ENCODE assay signal across 8 cellular contexts in the genomic region with DNA sequence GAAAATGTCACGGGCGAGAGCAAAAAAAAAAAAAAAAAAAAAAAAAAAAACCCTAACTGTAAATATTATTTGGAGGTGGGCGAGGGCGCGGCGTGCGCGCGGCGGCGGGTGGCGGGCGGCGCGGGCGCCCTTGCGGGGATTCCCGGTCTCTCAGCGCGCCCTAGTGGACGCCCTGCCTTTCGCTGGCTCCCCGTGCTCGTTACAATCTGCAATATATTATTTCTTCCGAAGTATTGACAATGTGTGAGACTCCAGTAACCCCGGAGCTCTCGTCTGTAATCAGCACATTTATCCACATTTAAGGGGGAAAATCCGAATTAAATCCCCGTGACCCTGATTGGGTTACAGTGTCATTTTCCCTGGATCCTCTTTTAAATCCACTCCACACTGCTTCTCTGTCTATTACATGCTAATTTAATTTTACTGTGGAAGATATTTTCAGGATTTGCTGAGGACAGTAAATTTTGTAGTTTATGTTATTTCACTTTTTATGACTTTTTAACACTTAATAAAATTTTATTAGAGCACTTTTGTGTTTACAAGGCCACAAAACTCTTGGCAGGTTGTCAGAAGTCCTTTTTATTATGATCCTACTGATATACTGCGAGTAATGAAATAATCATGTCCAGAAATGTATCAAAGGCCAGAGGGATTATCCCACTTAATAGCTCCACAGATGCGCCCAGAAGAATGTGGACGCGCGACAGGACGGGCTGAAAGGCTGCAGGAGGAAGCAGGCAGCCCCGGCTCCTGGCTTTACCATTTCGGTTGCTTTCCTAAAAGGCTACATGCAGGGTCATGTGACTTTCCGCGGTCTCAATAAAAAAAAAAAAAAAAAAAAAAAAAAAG.
DNase-seq lines count a peak whose midpoint lies in the region; ATAC-seq and TF ChIP-seq lines count a peak whose summit lies in the region.

No MANE protein-coding gene starts in this region.

- TF ChIP-seq CTCF in RWPE2 (IDR thresholded peaks at IDR 0.05; ENCODE audit: poor library complexity, severe bottlenecking) (peak; percentile 93), omental fat pad (IDR thresholded peaks at IDR 0.05) (peak in 1 of 3 donors; percentile 30), upper lobe of left lung (IDR thresholded peaks at IDR 0.05) (peak; percentile 29 to 73 (median 62))

- ATAC-seq in GM21723 (IDR thresholded peaks at IDR 0.05; ENCODE audit: unreplicated experiment) = peak; percentile 89
- peak; percentile 66 for ATAC-seq in RWPE2 (ENCODE audit: low read depth)
- peak; percentile 89 for ATAC-seq in omental fat pad (ENCODE audit: low FRiP score)
- peak in 1 of 2 donors; percentile 96 for ATAC-seq in upper lobe of left lung (ENCODE audit: low FRiP score in 2 of 2)

- H3K9me2 ChIP-seq in Karpas-422 (replicated peaks; ENCODE audit: insufficient read depth, low read length) = no peaks in the 10 kb centered on the region

- H3K4me3 ChIP-seq in Karpas-422 (ENCODE audit: low read length) = 0 out of 2 replicates have a peak overlapping the region, but pooled peaks have one; percentile 35
- peak overlapping the region; percentile 66 for H3K4me3 ChIP-seq in RWPE2 (ENCODE audit: severe bottlenecking)
- peak overlapping the region in 3 of 4 donors; percentile 44 to 66 (median 58) for H3K4me3 ChIP-seq in upper lobe of left lung

- H3K79me2 ChIP-seq in Karpas-422 (ENCODE audit: low read length) = no peaks in the 10 kb centered on the region

- H3K4me1 ChIP-seq in Karpas-422 (ENCODE audit: low read length) (peaks cover 53% of the 10 kb centered on the region), RWPE2 (ENCODE audit: insufficient read depth, poor library complexity, severe bottlenecking) (peaks cover 39% of the 10 kb centered on the region), upper lobe of left lung (peaks cover 5 to 13% (median 7%) of the 10 kb centered on the region in 4 donors)

- TF ChIP-seq EP300 in upper lobe of left lung (IDR thresholded peaks at IDR 0.05) = no peak

- H3K4me2 ChIP-seq in Karpas-422 (ENCODE audit: low read depth, low read length, poor library complexity, severe bottlenecking) = peak overlapping the region; percentile 57

- H3K27me3 ChIP-seq in Karpas-422 (ENCODE audit: low read length) (no peaks in the 10 kb centered on the region), RWPE2 (ENCODE audit: insufficient read depth, poor library complexity, severe bottlenecking) (no peaks in the 10 kb centered on the region), upper lobe of left lung (peaks cover 0 to 27% (median 8%) of the 10 kb centered on the region in 4 donors)

- H3K36me3 ChIP-seq in Karpas-422 (ENCODE audit: insufficient read depth, low read length) (no peaks in the 10 kb centered on the region), RWPE2 (ENCODE audit: low read depth) (no peaks in the 10 kb centered on the region), upper lobe of left lung (no peaks in the 10 kb centered on the region)

- H3K9ac ChIP-seq in Karpas-422 (ENCODE audit: low read length) = peak overlapping the region; percentile 55

- H3K9me3 ChIP-seq in Karpas-422 (ENCODE audit: low read length) (no peaks in the 10 kb centered on the region), RWPE2 (ENCODE audit: severe bottlenecking) (no peaks in the 10 kb centered on the region), upper lobe of left lung (no peaks in the 10 kb centered on the region)

- no peak for TF ChIP-seq POLR2A in upper lobe of left lung (IDR thresholded peaks at IDR 0.05)

- peak; percentile 90 for DNase-seq in DMS53 (lab: John Stamatoyannopoulos, UW)
- peak; percentile 81 for DNase-seq in Karpas-422
- DNase-seq in RWPE2 (ENCODE audit: low spot score) = no peak
- peak; percentile 63 for DNase-seq in activated naive CD4-positive, alpha-beta T cell treated with anti-CD3 and anti-CD28 coated beads, Interleukin-2, amount 50 U/mL, for 16 hours
- DNase-seq in glomerular visceral epithelial cell (ENCODE audit: extremely low spot score) = peak; percentile 79
- peak; percentile 33 for DNase-seq in omental fat pad (ENCODE audit: low spot score)
- DNase-seq in upper lobe of left lung = peak; percentile 39 to 93

- no peak overlapping the region for H3K27ac ChIP-seq in Karpas-422 (ENCODE audit: low read length)
- peak overlapping the region; percentile 62 for H3K27ac ChIP-seq in RWPE2 (ENCODE audit: poor library complexity, severe bottlenecking)
- H3K27ac ChIP-seq in upper lobe of left lung = no peak overlapping the region

- 9 to 10% methylated on average over 39 of the region's 39 CpGs for WGBS in upper lobe of left lung, 2 donors

- H2AFZ ChIP-seq in Karpas-422 (ENCODE audit: low read length) = 0 out of 2 replicates have a peak overlapping the region, but pooled peaks have one; percentile 79

- no peaks in the 10 kb centered on the region for H4K20me1 ChIP-seq in Karpas-422 (ENCODE audit: insufficient read depth, low read depth, low read length)
